ENCODE assay signal across 1 cellular context in the genomic region with DNA sequence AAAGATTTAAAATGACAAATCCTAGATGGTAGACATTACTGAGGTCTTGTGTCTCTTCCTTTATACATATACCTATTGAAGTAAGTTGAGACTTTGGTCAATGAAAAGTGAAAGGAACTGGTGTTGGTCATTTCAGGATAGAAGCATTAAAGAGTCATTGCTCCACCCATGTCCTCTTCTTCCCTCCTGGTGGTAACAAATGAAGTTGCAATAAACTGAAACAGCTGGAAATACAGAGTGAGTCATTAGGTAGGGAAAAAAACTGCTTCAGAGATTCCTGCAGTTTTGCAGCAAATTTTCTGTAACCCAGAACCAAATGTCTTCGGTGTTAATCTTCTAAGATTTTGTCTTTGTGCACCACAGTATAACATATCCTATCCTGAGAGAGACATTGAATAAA.
TF ChIP-seq lines count a peak whose summit lies in the region.

No MANE protein-coding gene starts in this region.

TF ChIP-seq in GM23338, 12 proteins besides CTCF, POLR2A, EP300 and RAD21 (continued from another document):
- TF ChIP-seq REST (IDR thresholded peaks at IDR 0.05; ENCODE audit: unreplicated experiment) (no peak), ZNF462 (CRISPR knock-in tag; IDR thresholded peaks at IDR 0.05) (no peak), ZNF114 (CRISPR knock-in tag; IDR thresholded peaks at IDR 0.05) (no peak)
